Comparison of ENCODE assay signal across 22 cellular contexts in genomic region chr20:9927224-9927623, GRCh38.
"Had no signal": no experiment of that assay in that cellular context is flagged by ENCODE, and none has a peak within 500 bp of the region (broad histone marks: within the 10 kb centered on the region; RNA-seq: fewer than 3 reads in every experiment).

No MANE protein-coding gene starts in this region.

- H3K27me3 ChIP-seq: body of pancreas, colonic mucosa, left lung, tibial artery had no signal

- H3K9me3 Mint-ChIP-seq: activated CD8-positive, alpha-beta T cell treated with anti-CD3 and anti-CD28 coated beads for 36 hours; activated naive CD8-positive, alpha-beta T cell treated with anti-CD3 and anti-CD28 coated beads, Interleukin-2, amount 10 ng/mL, durations not matched to agents 7 days and 5 days; activated T-helper 17 cell treated with anti-CD3 and anti-CD28 coated beads, Interleukin-2, amount 50 U/mL, for 72 hours; endodermal cell; nephron progenitor cell; stimulated activated naive B cell treated with anti-CD40 and anti-IgM and Interleukin-4, amounts not matched to agents 10 μg/mL and 1 μg/mL and 100 μg/mL, for 72 hours; T-helper 2 cell treated with Interferon-gamma antibody and Interleukin-4, amounts not matched to agents 5 μg/mL and 100 μg/mL, for 36 hours had no signal

- DNase-seq: activated CD4-positive, alpha-beta T cell treated with anti-CD3 and anti-CD28 coated beads for 4 hours; activated CD8-positive, alpha-beta T cell treated with anti-CD3 and anti-CD28 coated beads for 36 hours; activated naive CD4-positive, alpha-beta T cell treated with Interleukin-2 at 50 U/mL for 16 hours; activated naive CD8-positive, alpha-beta T cell treated with anti-CD3 and anti-CD28 coated beads, Interleukin-2, amount 10 ng/mL, durations not matched to agents 7 days and 5 days; activated T-cell treated with anti-CD3 and anti-CD28 coated beads, Interleukin-2, amount 50 U/mL, for 1 hour; amygdala; body of pancreas; central memory CD4-positive, alpha-beta T cell; colonic mucosa; endodermal cell; erythroblast; glutamatergic neuron; hippocampal formation; islet precursor cell; left lung; midbrain; nephron progenitor cell; nucleus accumbens; stimulated activated naive B cell treated with anti-CD40 and anti-IgM and Interleukin-4, amounts not matched to agents 10 μg/mL and 1 μg/mL and 100 μg/mL, for 72 hours; tibial artery had no signal

- H3K4me3 Mint-ChIP-seq: activated CD8-positive, alpha-beta T cell treated with anti-CD3 and anti-CD28 coated beads for 36 hours; activated naive CD8-positive, alpha-beta T cell treated with anti-CD3 and anti-CD28 coated beads, Interleukin-2, amount 10 ng/mL, durations not matched to agents 7 days and 5 days; activated T-helper 17 cell treated with anti-CD3 and anti-CD28 coated beads, Interleukin-2, amount 50 U/mL, for 72 hours; endodermal cell; nephron progenitor cell; stimulated activated naive B cell treated with anti-CD40 and anti-IgM and Interleukin-4, amounts not matched to agents 10 μg/mL and 1 μg/mL and 100 μg/mL, for 72 hours; T-helper 2 cell treated with Interferon-gamma antibody and Interleukin-4, amounts not matched to agents 5 μg/mL and 100 μg/mL, for 36 hours had no signal

- H3K27ac Mint-ChIP-seq: activated CD8-positive, alpha-beta T cell treated with anti-CD3 and anti-CD28 coated beads for 36 hours; activated naive CD8-positive, alpha-beta T cell treated with anti-CD3 and anti-CD28 coated beads, Interleukin-2, amount 10 ng/mL, durations not matched to agents 7 days and 5 days; activated T-helper 17 cell treated with anti-CD3 and anti-CD28 coated beads, Interleukin-2, amount 50 U/mL, for 72 hours; endodermal cell; nephron progenitor cell; stimulated activated naive B cell treated with anti-CD40 and anti-IgM and Interleukin-4, amounts not matched to agents 10 μg/mL and 1 μg/mL and 100 μg/mL, for 72 hours; T-helper 2 cell treated with Interferon-gamma antibody and Interleukin-4, amounts not matched to agents 5 μg/mL and 100 μg/mL, for 36 hours had no signal

- H3K27ac ChIP-seq: body of pancreas, colonic mucosa, left lung, tibial artery had no signal

- H3K4me1 Mint-ChIP-seq: activated naive CD8-positive, alpha-beta T cell treated with anti-CD3 and anti-CD28 coated beads, Interleukin-2, amount 10 ng/mL, durations not matched to agents 7 days and 5 days; activated T-helper 17 cell treated with anti-CD3 and anti-CD28 coated beads, Interleukin-2, amount 50 U/mL, for 72 hours; endodermal cell; nephron progenitor cell; stimulated activated naive B cell treated with anti-CD40 and anti-IgM and Interleukin-4, amounts not matched to agents 10 μg/mL and 1 μg/mL and 100 μg/mL, for 72 hours had no signal

- H3K4me1 ChIP-seq: colonic mucosa, left lung, tibial artery had no signal

- H3K27me3 Mint-ChIP-seq: activated CD8-positive, alpha-beta T cell treated with anti-CD3 and anti-CD28 coated beads for 36 hours; activated T-helper 17 cell treated with anti-CD3 and anti-CD28 coated beads, Interleukin-2, amount 50 U/mL, for 72 hours had no signal

- H3K4me3 ChIP-seq: body of pancreas, colonic mucosa, left lung, tibial artery had no signal

- ATAC-seq: activated CD8-positive, alpha-beta T cell treated with anti-CD3 and anti-CD28 coated beads for 36 hours; activated T-helper 17 cell treated with anti-CD3 and anti-CD28 coated beads, Interleukin-2, amount 50 U/mL, for 72 hours; body of pancreas; left lung; stimulated activated naive B cell treated with anti-CD40 and anti-IgM and Interleukin-4, amounts not matched to agents 10 μg/mL and 1 μg/mL and 100 μg/mL, for 72 hours had no signal
